8 cellular contexts compared by ENCODE assay signal in genomic region chrX:137031517-137032377, GRCh38. TPM values are rescaled to one million over a fixed set of nuclear protein-coding genes. Genes with fewer than 3 reads are reported as not detected.
DNase-seq lines count a peak whose midpoint lies in the region; ATAC-seq and TF ChIP-seq lines count a peak whose summit lies in the region.

No MANE protein-coding gene starts in this region.

- peak overlapping the region in 1 of 5 donors; percentile 66 for H3K4me3 Mint-ChIP-seq in immature natural killer cell

- TF ChIP-seq POLR2A in Peyer's patch (IDR thresholded peaks at IDR 0.05), result no peak

- H3K27ac Mint-ChIP-seq in immature natural killer cell, result no peak overlapping the region

- peak overlapping the region; percentile 6; the same call in 1 of the 2 replicates for H3K4me3 ChIP-seq in BJ (ENCODE audit: low read depth, low read length)
- peak overlapping the region in 3 of 4 donors; percentile 26 to 31 (median 27) for H3K4me3 ChIP-seq in Peyer's patch
- H3K4me3 ChIP-seq in brain microvascular endothelial cell (ENCODE audit: low read depth, low read length), result peak overlapping the region; percentile 43

- POLR2A ChIA-PET in BJ (lab: Charles Lee), result no interaction called here

- ATAC-seq in GM19025 (IDR thresholded peaks at IDR 0.05; ENCODE audit: low read depth, unreplicated experiment) (peak; percentile 84), HG03175 (IDR thresholded peaks at IDR 0.05; ENCODE audit: unreplicated experiment) (peak; percentile 80)

- DNase-seq in BJ (ENCODE audit: low read depth) (no peak), Peyer's patch (no peak), brain microvascular endothelial cell (peak; percentile 28), immature natural killer cell (peak; percentile 4 to 20 (median 9)), KG1 (lab: John Stamatoyannopoulos, UW) (no peak)
- DNase-seq in stimulated activated CD4-positive, alpha-beta T cell treated with anti-CD3 and anti-CD28 coated beads, Interleukin-4, amount 100 ng/mL, for 1 hour, result peak; percentile 54

- H3K4me1 ChIP-seq in Peyer's patch, result peaks cover 0 to 6% (median 0%) of the 10 kb centered on the region in 4 donors

- H3K27ac ChIP-seq in Peyer's patch (no peak overlapping the region), brain microvascular endothelial cell (no peak overlapping the region)

- H3K36me3 ChIP-seq in BJ (ENCODE audit: control insufficient read depth, insufficient read depth, low read length), result no peaks in the 10 kb centered on the region
- H3K36me3 ChIP-seq in Peyer's patch, result no peaks in the 10 kb centered on the region
- H3K36me3 ChIP-seq in brain microvascular endothelial cell (replicated peaks), result no peaks in the 10 kb centered on the region

- peaks cover 5 to 6% of the 10 kb centered on the region in 2 donors for H3K4me1 Mint-ChIP-seq in immature natural killer cell

- in situ Hi-C loops in brain microvascular endothelial cell (cut with HindIII; ENCODE audit: low pct_ligation_motif_present, low sequenced_read_pairs), result no loop called here

- H3K9me3 ChIP-seq in Peyer's patch, result no peaks in the 10 kb centered on the region

- H3K36me3 Mint-ChIP-seq in immature natural killer cell, result no peaks in the 10 kb centered on the region

- H3K27me3 ChIP-seq in BJ (ENCODE audit: control insufficient read depth, insufficient read depth, low read length), result peaks cover 14% of the 10 kb centered on the region
- no peaks in the 10 kb centered on the region for H3K27me3 ChIP-seq in Peyer's patch
- H3K27me3 ChIP-seq in brain microvascular endothelial cell (replicated peaks), result peaks cover 16% of the 10 kb centered on the region

- TF ChIP-seq CTCF in BJ (IDR thresholded peaks at IDR 0.05; ENCODE audit: insufficient read depth, low read depth, low read length), result no peak
- TF ChIP-seq CTCF in Peyer's patch (IDR thresholded peaks at IDR 0.05), result no peak
- TF ChIP-seq CTCF in brain microvascular endothelial cell (IDR thresholded peaks at IDR 0.05; ENCODE audit: low read depth, low read length, missing control alignments), result no peak

- peaks cover 6 to 22% (median 7%) of the 10 kb centered on the region in 3 donors for H3K27me3 Mint-ChIP-seq in immature natural killer cell (ENCODE audit: low read depth in 3 of 3)

- CTCF ChIA-PET in BJ (lab: Yijun Ruan, JAX), result no interaction called here

- no peaks in the 10 kb centered on the region for H3K9me3 Mint-ChIP-seq in immature natural killer cell

RNA-seq across cellular contexts. Expression of gene GPR101, which starts 2.0 kb away (rescaled TPM):
- polyA plus RNA-seq in BJ (2011; rRNA removed) (not detected in 2 replicates), immature natural killer cell (not detected)
- polyA minus RNA-seq in BJ (2011; rRNA and poly(A)+ RNA removed), result not detected in 2 replicates
- not detected for total RNA-seq in Peyer's patch

Comparison
In these comparisons a context has a peak if more than half of its experiments do, and no peak if none do; other contexts are left out.
1. DNase-seq: peak in brain microvascular endothelial cell (single experiment), immature natural killer cell (3 of 3) and stimulated activated CD4-positive, alpha-beta T cell treated with anti-CD3 and anti-CD28 coated beads, Interleukin-4, amount 100 ng/mL, for 1 hour (single experiment); none in BJ (single experiment), Peyer's patch (0 of 3) and KG1 (single experiment).
2. Peak in every context shown above with its lines, with median percentiles within 50 percentile points of each other: H3K4me3 ChIP-seq.